Comparison of ENCODE assay signal across 18 cellular contexts in genomic region chr3:171251842-171252241, GRCh38.
DNase-seq lines count a peak whose midpoint lies in the region; ATAC-seq and TF ChIP-seq lines count a peak whose summit lies in the region.
"Had no signal": no experiment of that assay in that cellular context is flagged by ENCODE, and none has a peak within 500 bp of the region (broad histone marks: within the 10 kb centered on the region; RNA-seq: fewer than 3 reads in every experiment).

No MANE protein-coding gene starts in this region.

- H2AFZ ChIP-seq in PC-9, result no peak overlapping the region

- H4K20me1 ChIP-seq in PC-9 (ENCODE audit: insufficient read depth), result no peaks in the 10 kb centered on the region

- DNase-seq in AML-193 (lab: John Stamatoyannopoulos, UW) (peak; percentile 20 to 33), PC-9 (peak in 1 of 2 experiments; percentile 82), amniotic epithelial cell (ENCODE audit: low read depth) (peak; percentile 81), heart right ventricle (no peak), NCI-H128 (lab: John Stamatoyannopoulos, UW; ENCODE audit: unreplicated experiment) (no peak)
- DNase-seq in CD4-positive, alpha-beta T cell, result peak in 5 of 10 experiments; percentile 19 to 47 (median 21)
- no peak for DNase-seq in NK-92 treated with Interleukin-12 subunit alpha and Interleukin-12 subunit beta, amount 100 ng/mL, for 24 hours (lab: John Stamatoyannopoulos, UW)
- DNase-seq: DMS 273 treated with DMSO at 0.1 percent for 48 hours, foreskin melanocyte, left cardiac atrium, NCI-H1417, NCI-H2171 treated with DMSO at 0.1 percent for 48 hours, NCI-H774 had no signal

- peaks cover 5% of the 10 kb centered on the region for H3K36me3 Mint-ChIP-seq in CD4-positive, alpha-beta T cell (ENCODE audit: low read depth)
- H3K36me3 Mint-ChIP-seq: brain had no signal

- H3K4me1 ChIP-seq in PC-9 (replicated peaks; ENCODE audit: insufficient read depth) (peaks cover 28% of the 10 kb centered on the region), heart right ventricle (peaks cover 0 to 26% (median 0%) of the 10 kb centered on the region in 9 donors)

- peak overlapping the region; percentile 10; the same call in 1 of the 2 replicates for H3K4me2 ChIP-seq in PC-9

- 80 to 83% methylated on average over 4 of the region's 4 CpGs for WGBS in heart right ventricle, 2 donors

- no TSS peak for BruUV-seq in PC-9 (replicated peaks; lab: Mats Ljungman, UMichigan)

- H3K4me3 ChIP-seq in PC-9 (no peak overlapping the region), heart right ventricle (no peak overlapping the region)

- intact Hi-C loops in CD4-positive, alpha-beta T cell (cut with DNase I, micrococcal nuclease), result loop anchor here in 1 of 2 experiments (10.0 kb wide), 1 partner anchor 73 kb away; no protein-coding TSS in a partner anchor
- intact Hi-C loops in PC-9 (cut with micrococcal nuclease; ENCODE audit: unreplicated experiment) (no loop called here), heart right ventricle (cut with DNase I) (no loop called here)

- peaks cover 20% of the 10 kb centered on the region; the same call in 1 of the 2 replicates for H3F3A ChIP-seq in PC-9 (ENCODE audit: insufficient read depth, low read depth)

- H3K27ac ChIP-seq in CD4-positive, alpha-beta T cell (ENCODE audit: low read depth, low read length), result no peak overlapping the region
- H3K27ac ChIP-seq in PC-9 (no peak overlapping the region), heart right ventricle (no peak overlapping the region)
- H3K27ac ChIP-seq: neutrophil had no signal

- peaks cover 3% of the 10 kb centered on the region for H3K9me3 Mint-ChIP-seq in CD4-positive, alpha-beta T cell
- H3K9me3 Mint-ChIP-seq: brain; dendritic cell treated with granulocyte-macrophage colony-stimulating factor and Interleukin-4, amounts not matched to agents 40 ng/mL and 50 ng/mL, for 4 days had no signal

- ATAC-seq in CD4-positive, alpha-beta T cell (ENCODE audit: poor library complexity), result peak; percentile 35
- no peak for ATAC-seq in heart right ventricle
- ATAC-seq: left cardiac atrium, SK-N-SH treated with all-trans-retinoic acid at 6 μM for 48 hours had no signal

- no peaks in the 10 kb centered on the region for H3K27me3 ChIP-seq in CD4-positive, alpha-beta T cell (ENCODE audit: control insufficient read depth, insufficient read depth, low read length)
- H3K27me3 ChIP-seq in PC-9 (ENCODE audit: insufficient read depth, low read depth) (no peaks in the 10 kb centered on the region), heart right ventricle (no peaks in the 10 kb centered on the region)
- H3K27me3 ChIP-seq: neutrophil had no signal

- H3K4me1 Mint-ChIP-seq in CD4-positive, alpha-beta T cell (ENCODE audit: low read depth), result peaks cover 49% of the 10 kb centered on the region

- H3K79me2 ChIP-seq in PC-9 (ENCODE audit: low read depth), result peaks cover 5% of the 10 kb centered on the region; the same call in 1 of the 2 replicates

- H3K27me3 Mint-ChIP-seq in CD4-positive, alpha-beta T cell, result no peaks in the 10 kb centered on the region
- H3K27me3 Mint-ChIP-seq: B cell; brain; dendritic cell treated with granulocyte-macrophage colony-stimulating factor and Interleukin-4, amounts not matched to agents 40 ng/mL and 50 ng/mL, for 4 days had no signal

- H3K36me3 ChIP-seq in PC-9 (ENCODE audit: low read depth) (no peaks in the 10 kb centered on the region), heart right ventricle (no peaks in the 10 kb centered on the region)
- H3K36me3 ChIP-seq: neutrophil had no signal

- TF ChIP-seq CTCF in CD4-positive, alpha-beta T cell (IDR thresholded peaks at IDR 0.05), result no peak
- no peak for TF ChIP-seq CTCF in PC-9 (conservative IDR thresholded peaks at IDR 0.05)
- no peak for TF ChIP-seq CTCF in heart right ventricle (IDR thresholded peaks at IDR 0.05)

- H3K9me3 ChIP-seq in CD4-positive, alpha-beta T cell (ENCODE audit: control insufficient read depth, low read length), result no peaks in the 10 kb centered on the region
- H3K9me3 ChIP-seq in PC-9 (ENCODE audit: insufficient read depth, low read depth), result no peaks in the 10 kb centered on the region; the same call in 1 of the 2 replicates
- no peaks in the 10 kb centered on the region for H3K9me3 ChIP-seq in heart right ventricle
- H3K9me3 ChIP-seq: neutrophil had no signal

- H3K9me2 ChIP-seq in PC-9 (ENCODE audit: insufficient read depth), result no peaks in the 10 kb centered on the region

- peak overlapping the region; percentile 95 for H3K27ac Mint-ChIP-seq in CD4-positive, alpha-beta T cell
- H3K27ac Mint-ChIP-seq: B cell; brain; dendritic cell treated with granulocyte-macrophage colony-stimulating factor and Interleukin-4, amounts not matched to agents 40 ng/mL and 50 ng/mL, for 4 days had no signal

- POLR2A ChIA-PET in CD4-positive, alpha-beta T cell (lab: Charles Lee), result interaction anchor here (1.2 to 1.8 kb wide), 4 partner anchors 18 to 77 kb away, joined by 3 to 6 read pairs (median 4); no protein-coding TSS in a partner anchor
- POLR2A ChIA-PET in PC-9 (lab: Charles Lee; ENCODE audit: unreplicated experiment), result no interaction called here

- H3K4me3 Mint-ChIP-seq in CD4-positive, alpha-beta T cell, result peak overlapping the region; percentile 40
- H3K4me3 Mint-ChIP-seq: B cell; brain; dendritic cell treated with granulocyte-macrophage colony-stimulating factor and Interleukin-4, amounts not matched to agents 40 ng/mL and 50 ng/mL, for 4 days had no signal

- CTCF ChIA-PET in CD4-positive, alpha-beta T cell (lab: Charles Lee), result interaction anchor here (0.7 to 2.3 kb wide), 2 partner anchors 17 to 127 kb away, joined by 3 to 7 read pairs; no protein-coding TSS in a partner anchor
- CTCF ChIA-PET in PC-9 (lab: Charles Lee), result interaction anchor here (0.6 kb wide), 1 partner anchor 1500 kb away, joined by 4 read pairs; no protein-coding TSS in a partner anchor

Comparison
In these comparisons a context has a peak if more than half of its experiments do, and no peak if none do; other contexts are left out.
1. DNase-seq: peak in AML-193 (2 of 2) and amniotic epithelial cell (single experiment); none in heart right ventricle (0 of 2), NK-92 treated with Interleukin-12 subunit alpha and Interleukin-12 subunit beta, amount 100 ng/mL, for 24 hours (single experiment) and NCI-H128 (single experiment).